ENCODE assay signal across 16 cellular contexts in the genomic region with DNA sequence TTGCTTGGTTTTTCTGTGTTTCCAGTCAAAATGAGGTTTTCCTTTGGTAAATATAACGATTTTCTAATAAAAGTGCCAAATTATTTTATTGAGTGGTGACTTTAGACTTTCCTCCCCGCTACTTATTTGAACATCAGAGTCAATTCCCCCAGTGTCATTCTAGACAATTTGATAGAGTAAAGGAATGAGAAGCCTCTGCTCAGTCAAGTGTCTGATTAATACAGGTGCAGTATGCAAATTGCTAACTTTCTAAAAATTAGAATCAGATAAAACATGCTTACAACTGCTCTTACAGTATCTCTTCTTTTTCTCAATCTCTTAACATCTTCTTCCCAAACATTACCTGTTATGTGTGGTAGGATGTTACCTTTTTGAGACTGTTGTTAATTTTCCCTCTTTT.
DNase-seq lines count a peak whose midpoint lies in the region; ATAC-seq and TF ChIP-seq lines count a peak whose summit lies in the region.
"Had no signal": no experiment of that assay in that cellular context is flagged by ENCODE, and none has a peak within 500 bp of the region (broad histone marks: within the 10 kb centered on the region; RNA-seq: fewer than 3 reads in every experiment).

No MANE protein-coding gene starts in this region.

- DNase-seq in activated B cell treated with CpG ODN at 0.5 μM for 24 hours (no peak), memory B cell (ENCODE audit: low spot score in 2 of 2) (no peak), NCI-H82 treated with DMSO at 0.1 percent for 48 hours (lab: John Stamatoyannopoulos, UW; ENCODE audit: unreplicated experiment) (no peak), body of pancreas (no peak)
- DNase-seq: CD4-positive, alpha-beta T cell; CD8-positive, alpha-beta memory T cell; DMS 273 treated with DMSO at 0.1 percent for 48 hours; DMS79; GF-D8; GOT3; HFFc6 had no signal

- H3K36me3 ChIP-seq in KOPT-K1 (ENCODE audit: insufficient read depth, low read length) (no peaks in the 10 kb centered on the region), body of pancreas (replicated peaks in 1 of 2; ENCODE audit: insufficient read depth in 1 of 2, low read depth in 2 of 2) (no peaks in the 10 kb centered on the region)
- H3K36me3 ChIP-seq: BLaER1, HAP-1 had no signal

- H3K27me3 Mint-ChIP-seq in activated B cell treated with CpG ODN at 0.5 μM for 24 hours (no peaks in the 10 kb centered on the region), memory B cell (no peaks in the 10 kb centered on the region)
- H3K27me3 Mint-ChIP-seq: CD4-positive, alpha-beta T cell; CD8-positive, alpha-beta memory T cell had no signal

- H3K9me3 ChIP-seq in KOPT-K1 (ENCODE audit: insufficient read depth, low read length, poor library complexity, severe bottlenecking): peaks cover 13% of the 10 kb centered on the region
- peaks cover 0 to 6% (median 0%) of the 10 kb centered on the region in 3 donors for H3K9me3 ChIP-seq in body of pancreas
- H3K9me3 ChIP-seq: HAP-1 had no signal

- H3K9me3 Mint-ChIP-seq in activated B cell treated with CpG ODN at 0.5 μM for 24 hours (peaks cover 2% of the 10 kb centered on the region), memory B cell (no peaks in the 10 kb centered on the region)

- H3K27ac ChIP-seq in KOPT-K1 (ENCODE audit: low read depth, low read length, poor library complexity, severe bottlenecking): peak overlapping the region; percentile 49
- H3K27ac ChIP-seq in body of pancreas: no peak overlapping the region
- H3K27ac ChIP-seq: BLaER1, C4-2B had no signal

- H3K4me3 Mint-ChIP-seq in activated B cell treated with CpG ODN at 0.5 μM for 24 hours: peak overlapping the region; percentile 2
- H3K4me3 Mint-ChIP-seq in memory B cell: no peak overlapping the region
- H3K4me3 Mint-ChIP-seq: CD4-positive, alpha-beta T cell; CD8-positive, alpha-beta memory T cell; HFFc6 had no signal

- POLR2A ChIA-PET in activated B cell treated with CpG ODN at 0.5 μM for 24 hours (lab: Charles Lee): no interaction called here

- TF ChIP-seq POLR2A in body of pancreas (IDR thresholded peaks at IDR 0.05): no peak

- intact Hi-C loops in activated B cell treated with CpG ODN at 0.5 μM for 24 hours (cut with micrococcal nuclease): loop anchor here (1.0 kb wide), 1 partner anchor 10 kb away; no protein-coding TSS in a partner anchor
- intact Hi-C loops in body of pancreas (cut with DNase I): no loop called here

- H3K36me3 Mint-ChIP-seq in activated B cell treated with CpG ODN at 0.5 μM for 24 hours (ENCODE audit: low read depth): peaks cover 5% of the 10 kb centered on the region
- no peaks in the 10 kb centered on the region for H3K36me3 Mint-ChIP-seq in memory B cell

- CTCF ChIA-PET in activated B cell treated with CpG ODN at 0.5 μM for 24 hours (lab: Charles Lee): interaction anchor here (0.7 kb wide), 1 partner anchor 16 kb away, joined by 3 read pairs; no protein-coding TSS in a partner anchor

- no peak overlapping the region for H3K27ac Mint-ChIP-seq in activated B cell treated with CpG ODN at 0.5 μM for 24 hours
- peak overlapping the region; percentile 9 for H3K27ac Mint-ChIP-seq in memory B cell
- H3K27ac Mint-ChIP-seq: CD4-positive, alpha-beta T cell; CD8-positive, alpha-beta memory T cell; HFFc6 had no signal

- no peaks in the 10 kb centered on the region for H3K27me3 ChIP-seq in body of pancreas
- H3K27me3 ChIP-seq: BLaER1 had no signal

- no peak overlapping the region for H3K4me3 ChIP-seq in body of pancreas
- H3K4me3 ChIP-seq: BLaER1, HAP-1 had no signal

- no peaks in the 10 kb centered on the region for H3K4me1 ChIP-seq in body of pancreas
- H3K4me1 ChIP-seq: HAP-1 had no signal

- WGBS in body of pancreas, 2 donors: 61 to 67% methylated on average over 2 of the region's 2 CpGs

- TF ChIP-seq CTCF in activated B cell treated with CpG ODN at 0.5 μM for 24 hours (IDR thresholded peaks at IDR 0.05): no peak
- no peak for TF ChIP-seq CTCF in body of pancreas (IDR thresholded peaks at IDR 0.05)

- ATAC-seq in activated B cell treated with CpG ODN at 0.5 μM for 24 hours (ENCODE audit: low read depth) (no peak), memory B cell (ENCODE audit: low read depth) (peak; percentile 57), body of pancreas (no peak), HG03520 (IDR thresholded peaks at IDR 0.05; ENCODE audit: unreplicated experiment) (no peak)

- peaks cover 58% of the 10 kb centered on the region for H3K4me1 Mint-ChIP-seq in activated B cell treated with CpG ODN at 0.5 μM for 24 hours
- H3K4me1 Mint-ChIP-seq in memory B cell: peaks cover 36% of the 10 kb centered on the region
